In genomic region chr22:18994056-18994455, GRCh38 we compare ENCODE assay signal across 28 cellular contexts. TPM values are rescaled to one million over a fixed set of nuclear protein-coding genes. Genes with fewer than 3 reads are reported as not detected.
"Had no signal": no experiment of that assay in that cellular context is flagged by ENCODE, and none has a peak within 500 bp of the region (broad histone marks: within the 10 kb centered on the region; RNA-seq: fewer than 3 reads in every experiment).

No MANE protein-coding gene starts in this region.

- H3K27me3 ChIP-seq: right atrium auricular region, testis, uterus had no signal

- H2AFZ ChIP-seq: hepatocyte, parathyroid adenoma had no signal

- H3K36me3 ChIP-seq: esophagus muscularis mucosa, gastroesophageal sphincter, heart left ventricle, left lung, lower lobe of right lung, prostate gland, right atrium auricular region, sigmoid colon, tibial artery, upper lobe of right lung, uterus had no signal

- H3K4me1 Mint-ChIP-seq: natural killer cell; stimulated activated memory B cell treated with anti-CD40 and anti-IgM and Interleukin-4, amounts not matched to agents 10 μg/mL and 1 μg/mL and 100 μg/mL, for 72 hours had no signal

- H3K27ac Mint-ChIP-seq: dendritic cell treated with granulocyte-macrophage colony-stimulating factor and Interleukin-4, amounts not matched to agents 40 ng/mL and 50 ng/mL, for 4 days; endodermal cell; natural killer cell; stimulated activated memory B cell treated with anti-CD40 and anti-IgM and Interleukin-4, amounts not matched to agents 10 μg/mL and 1 μg/mL and 100 μg/mL, for 72 hours had no signal

- H3K36me3 Mint-ChIP-seq: natural killer cell; stimulated activated memory B cell treated with anti-CD40 and anti-IgM and Interleukin-4, amounts not matched to agents 10 μg/mL and 1 μg/mL and 100 μg/mL, for 72 hours had no signal

- H3K4me3 Mint-ChIP-seq: dendritic cell treated with granulocyte-macrophage colony-stimulating factor and Interleukin-4, amounts not matched to agents 40 ng/mL and 50 ng/mL, for 4 days; endodermal cell; natural killer cell; stimulated activated memory B cell treated with anti-CD40 and anti-IgM and Interleukin-4, amounts not matched to agents 10 μg/mL and 1 μg/mL and 100 μg/mL, for 72 hours had no signal

- ATAC-seq: foreskin keratinocyte; gastroesophageal sphincter; heart left ventricle; natural killer cell; stimulated activated memory B cell treated with anti-CD40 and anti-IgM and Interleukin-4, amounts not matched to agents 10 μg/mL and 1 μg/mL and 100 μg/mL, for 72 hours; stimulated activated naive CD8-positive, alpha-beta T cell treated with anti-CD3 and anti-CD28 coated beads, Interleukin-15, Interleukin-2, amounts not matched to agents 100 U/mL and 50 U/mL, for 24 hours had no signal

- DNase-seq: effector CD8-positive, alpha-beta T cell; foreskin keratinocyte; heart left ventricle; kidney; lower lobe of right lung; natural killer cell; sigmoid colon; stimulated activated CD4-positive, alpha-beta T cell treated with anti-CD3 and anti-CD28 coated beads, Interleukin-2, amount 100 ng/mL, for 24 hours; stimulated activated CD4-positive, alpha-beta T cell treated with anti-CD3 and anti-CD28 coated beads, Interleukin-4, amount 100 ng/mL, for 24 hours; stimulated activated naive CD8-positive, alpha-beta T cell treated with anti-CD3 and anti-CD28 coated beads, Interleukin-15, Interleukin-2, amounts not matched to agents 100 U/mL and 50 U/mL, for 24 hours; testis; tibial artery; upper lobe of right lung; uterus had no signal

- H3K4me3 ChIP-seq: esophagus muscularis mucosa, gastroesophageal sphincter, heart left ventricle, hepatocyte, left lung, lower lobe of right lung, prostate gland, right atrium auricular region, sigmoid colon, testis, tibial artery, upper lobe of right lung, uterus had no signal

- H3K9me3 Mint-ChIP-seq: dendritic cell treated with granulocyte-macrophage colony-stimulating factor and Interleukin-4, amounts not matched to agents 40 ng/mL and 50 ng/mL, for 4 days; endodermal cell; natural killer cell; stimulated activated memory B cell treated with anti-CD40 and anti-IgM and Interleukin-4, amounts not matched to agents 10 μg/mL and 1 μg/mL and 100 μg/mL, for 72 hours had no signal

- H3K9ac ChIP-seq: parathyroid adenoma had no signal

- FAIRE-seq: colon, kidney had no signal

- H3K27ac ChIP-seq: esophagus muscularis mucosa, foreskin keratinocyte, gastroesophageal sphincter, heart left ventricle, hepatocyte, left lung, lower lobe of right lung, parathyroid adenoma, prostate gland, right atrium auricular region, sigmoid colon, testis, tibial artery, upper lobe of right lung, uterus had no signal

- H3K9me3 ChIP-seq: esophagus muscularis mucosa, gastroesophageal sphincter, heart left ventricle, left lung, lower lobe of right lung, prostate gland, right atrium auricular region, sigmoid colon, testis, tibial artery, upper lobe of right lung, uterus had no signal

- H3K4me1 ChIP-seq: esophagus muscularis mucosa, foreskin keratinocyte, gastroesophageal sphincter, heart left ventricle, left lung, lower lobe of right lung, parathyroid adenoma, prostate gland, right atrium auricular region, sigmoid colon, testis, tibial artery, upper lobe of right lung, uterus had no signal

- H3K79me2 ChIP-seq: hepatocyte, parathyroid adenoma had no signal

RNA-seq across cellular contexts. Expression of gene PRODH, which starts 58.0 kb away (rescaled TPM):
- total RNA-seq: fibroblast of lung, mononuclear cell, natural killer cell, osteoblast had no signal
